Comparison of ENCODE assay signal across 2 cellular contexts in the genomic region with DNA sequence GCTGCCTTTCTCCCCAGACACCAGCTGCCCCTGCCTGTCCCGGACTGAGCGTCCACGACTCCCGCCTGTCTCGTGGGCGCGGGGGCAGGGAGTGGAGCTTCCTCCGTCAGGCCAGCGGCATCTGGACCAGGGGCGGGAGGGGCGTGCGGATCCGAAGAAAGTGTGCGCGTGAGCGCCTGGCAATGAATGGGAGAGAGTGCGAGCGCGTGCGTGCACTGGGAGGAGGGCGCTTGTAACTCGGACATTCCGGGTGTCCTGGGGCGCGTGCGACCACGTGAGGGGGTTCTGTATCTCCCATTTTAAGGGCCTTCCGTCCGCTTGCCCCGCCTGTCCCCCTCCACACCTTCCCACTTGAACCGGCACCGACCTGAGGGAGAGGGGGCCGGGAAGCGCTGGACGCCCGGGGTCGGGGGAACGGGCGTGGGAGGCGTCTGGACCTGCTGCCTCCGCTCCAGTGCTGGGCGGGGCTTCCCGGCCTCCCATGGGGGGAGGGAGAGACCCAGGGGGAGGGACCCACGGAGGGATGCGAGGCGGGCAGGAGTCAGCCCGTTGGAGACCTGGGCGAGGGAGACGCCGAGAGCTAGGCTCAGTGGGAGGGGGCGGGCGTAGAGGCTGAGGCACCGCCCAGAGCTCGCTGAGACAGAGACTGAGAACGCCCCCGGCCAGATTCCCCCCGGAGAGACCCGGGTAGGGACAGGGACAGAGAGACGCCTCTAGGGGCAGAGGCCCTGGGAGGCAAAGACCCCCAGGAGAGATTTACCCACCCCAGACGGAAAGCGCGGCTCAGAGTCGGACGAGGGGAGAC.
A peak's percentile ranks its signal among the peaks of the same experiment; 100 is the strongest.
TF ChIP-seq lines count a peak whose summit lies in the region.

A gene with protein sequence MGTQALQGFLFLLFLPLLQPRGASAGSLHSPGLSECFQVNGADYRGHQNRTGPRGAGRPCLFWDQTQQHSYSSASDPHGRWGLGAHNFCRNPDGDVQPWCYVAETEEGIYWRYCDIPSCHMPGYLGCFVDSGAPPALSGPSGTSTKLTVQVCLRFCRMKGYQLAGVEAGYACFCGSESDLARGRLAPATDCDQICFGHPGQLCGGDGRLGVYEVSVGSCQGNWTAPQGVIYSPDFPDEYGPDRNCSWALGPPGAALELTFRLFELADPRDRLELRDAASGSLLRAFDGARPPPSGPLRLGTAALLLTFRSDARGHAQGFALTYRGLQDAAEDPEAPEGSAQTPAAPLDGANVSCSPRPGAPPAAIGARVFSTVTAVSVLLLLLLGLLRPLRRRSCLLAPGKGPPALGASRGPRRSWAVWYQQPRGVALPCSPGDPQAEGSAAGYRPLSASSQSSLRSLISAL (plus strand): TSS at position 665 of the 805 bp plus-strand sequence. CDS start 246 bp downstream, outside the sequence.

TF ChIP-seq in HEK293, 187 proteins besides CTCF, POLR2A, EP300 and RAD21 (continued from another document and continues in another):
- TF ChIP-seq, protein P1, sequence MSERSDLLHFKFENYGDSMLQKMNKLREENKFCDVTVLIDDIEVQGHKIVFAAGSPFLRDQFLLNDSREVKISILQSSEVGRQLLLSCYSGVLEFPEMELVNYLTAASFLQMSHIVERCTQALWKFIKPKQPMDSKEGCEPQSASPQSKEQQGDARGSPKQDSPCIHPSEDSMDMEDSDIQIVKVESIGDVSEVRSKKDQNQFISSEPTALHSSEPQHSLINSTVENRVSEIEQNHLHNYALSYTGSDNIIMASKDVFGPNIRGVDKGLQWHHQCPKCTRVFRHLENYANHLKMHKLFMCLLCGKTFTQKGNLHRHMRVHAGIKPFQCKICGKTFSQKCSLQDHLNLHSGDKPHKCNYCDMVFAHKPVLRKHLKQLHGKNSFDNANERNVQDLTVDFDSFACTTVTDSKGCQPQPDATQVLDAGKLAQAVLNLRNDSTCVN (tag by site-specific recombination; optimal IDR thresholded peaks at IDR 0.05): peak; percentile 95
- TF ChIP-seq ZNF510 (tag by site-specific recombination; IDR thresholded peaks at IDR 0.05; ENCODE audit: insufficient replicate concordance) (no peak), ZBTB1 (tag by site-specific recombination; IDR thresholded peaks at IDR 0.05) (no peak), ZNF792 (tag by site-specific recombination; IDR thresholded peaks at IDR 0.05) (no peak), ZEB2 (tag by site-specific recombination; IDR thresholded peaks at IDR 0.05) (peak; percentile 82), ZBTB21 (tag by site-specific recombination; IDR thresholded peaks at IDR 0.05) (no peak), ZNF423 (tag by site-specific recombination; IDR thresholded peaks at IDR 0.05) (no peak; the same call in 1 of the 2 replicates)
- TF ChIP-seq, protein P2, sequence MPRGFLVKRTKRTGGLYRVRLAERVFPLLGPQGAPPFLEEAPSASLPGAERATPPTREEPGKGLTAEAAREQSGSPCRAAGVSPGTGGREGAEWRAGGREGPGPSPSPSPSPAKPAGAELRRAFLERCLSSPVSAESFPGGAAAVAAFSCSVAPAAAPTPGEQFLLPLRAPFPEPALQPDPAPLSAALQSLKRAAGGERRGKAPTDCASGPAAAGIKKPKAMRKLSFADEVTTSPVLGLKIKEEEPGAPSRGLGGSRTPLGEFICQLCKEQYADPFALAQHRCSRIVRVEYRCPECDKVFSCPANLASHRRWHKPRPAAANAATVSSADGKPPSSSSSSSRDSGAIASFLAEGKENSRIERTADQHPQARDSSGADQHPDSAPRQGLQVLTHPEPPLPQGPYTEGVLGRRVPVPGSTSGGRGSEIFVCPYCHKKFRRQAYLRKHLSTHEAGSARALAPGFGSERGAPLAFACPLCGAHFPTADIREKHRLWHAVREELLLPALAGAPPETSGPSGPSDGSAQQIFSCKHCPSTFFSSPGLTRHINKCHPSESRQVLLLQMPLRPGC (tag by site-specific recombination; IDR thresholded peaks at IDR 0.05): peak; percentile 72; the same call in 1 of the 2 replicates
- TF ChIP-seq, protein P3, sequence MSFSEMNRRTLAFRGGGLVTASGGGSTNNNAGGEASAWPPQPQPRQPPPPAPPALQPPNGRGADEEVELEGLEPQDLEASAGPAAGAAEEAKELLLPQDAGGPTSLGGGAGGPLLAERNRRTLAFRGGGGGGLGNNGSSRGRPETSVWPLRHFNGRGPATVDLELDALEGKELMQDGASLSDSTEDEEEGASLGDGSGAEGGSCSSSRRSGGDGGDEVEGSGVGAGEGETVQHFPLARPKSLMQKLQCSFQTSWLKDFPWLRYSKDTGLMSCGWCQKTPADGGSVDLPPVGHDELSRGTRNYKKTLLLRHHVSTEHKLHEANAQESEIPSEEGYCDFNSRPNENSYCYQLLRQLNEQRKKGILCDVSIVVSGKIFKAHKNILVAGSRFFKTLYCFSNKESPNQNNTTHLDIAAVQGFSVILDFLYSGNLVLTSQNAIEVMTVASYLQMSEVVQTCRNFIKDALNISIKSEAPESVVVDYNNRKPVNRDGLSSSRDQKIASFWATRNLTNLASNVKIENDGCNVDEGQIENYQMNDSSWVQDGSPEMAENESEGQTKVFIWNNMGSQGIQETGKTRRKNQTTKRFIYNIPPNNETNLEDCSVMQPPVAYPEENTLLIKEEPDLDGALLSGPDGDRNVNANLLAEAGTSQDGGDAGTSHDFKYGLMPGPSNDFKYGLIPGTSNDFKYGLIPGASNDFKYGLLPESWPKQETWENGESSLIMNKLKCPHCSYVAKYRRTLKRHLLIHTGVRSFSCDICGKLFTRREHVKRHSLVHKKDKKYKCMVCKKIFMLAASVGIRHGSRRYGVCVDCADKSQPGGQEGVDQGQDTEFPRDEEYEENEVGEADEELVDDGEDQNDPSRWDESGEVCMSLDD (tag by site-specific recombination; IDR thresholded peaks at IDR 0.05): peak; percentile 81
- TF ChIP-seq, protein P4, sequence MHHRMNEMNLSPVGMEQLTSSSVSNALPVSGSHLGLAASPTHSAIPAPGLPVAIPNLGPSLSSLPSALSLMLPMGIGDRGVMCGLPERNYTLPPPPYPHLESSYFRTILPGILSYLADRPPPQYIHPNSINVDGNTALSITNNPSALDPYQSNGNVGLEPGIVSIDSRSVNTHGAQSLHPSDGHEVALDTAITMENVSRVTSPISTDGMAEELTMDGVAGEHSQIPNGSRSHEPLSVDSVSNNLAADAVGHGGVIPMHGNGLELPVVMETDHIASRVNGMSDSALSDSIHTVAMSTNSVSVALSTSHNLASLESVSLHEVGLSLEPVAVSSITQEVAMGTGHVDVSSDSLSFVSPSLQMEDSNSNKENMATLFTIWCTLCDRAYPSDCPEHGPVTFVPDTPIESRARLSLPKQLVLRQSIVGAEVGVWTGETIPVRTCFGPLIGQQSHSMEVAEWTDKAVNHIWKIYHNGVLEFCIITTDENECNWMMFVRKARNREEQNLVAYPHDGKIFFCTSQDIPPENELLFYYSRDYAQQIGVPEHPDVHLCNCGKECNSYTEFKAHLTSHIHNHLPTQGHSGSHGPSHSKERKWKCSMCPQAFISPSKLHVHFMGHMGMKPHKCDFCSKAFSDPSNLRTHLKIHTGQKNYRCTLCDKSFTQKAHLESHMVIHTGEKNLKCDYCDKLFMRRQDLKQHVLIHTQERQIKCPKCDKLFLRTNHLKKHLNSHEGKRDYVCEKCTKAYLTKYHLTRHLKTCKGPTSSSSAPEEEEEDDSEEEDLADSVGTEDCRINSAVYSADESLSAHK (tag by site-specific recombination; IDR thresholded peaks at IDR 0.05): no peak

TF ChIP-seq in K562, 482 proteins besides CTCF, POLR2A, EP300 and RAD21 (continued from another document and continues in another):
- TF ChIP-seq, protein P5, sequence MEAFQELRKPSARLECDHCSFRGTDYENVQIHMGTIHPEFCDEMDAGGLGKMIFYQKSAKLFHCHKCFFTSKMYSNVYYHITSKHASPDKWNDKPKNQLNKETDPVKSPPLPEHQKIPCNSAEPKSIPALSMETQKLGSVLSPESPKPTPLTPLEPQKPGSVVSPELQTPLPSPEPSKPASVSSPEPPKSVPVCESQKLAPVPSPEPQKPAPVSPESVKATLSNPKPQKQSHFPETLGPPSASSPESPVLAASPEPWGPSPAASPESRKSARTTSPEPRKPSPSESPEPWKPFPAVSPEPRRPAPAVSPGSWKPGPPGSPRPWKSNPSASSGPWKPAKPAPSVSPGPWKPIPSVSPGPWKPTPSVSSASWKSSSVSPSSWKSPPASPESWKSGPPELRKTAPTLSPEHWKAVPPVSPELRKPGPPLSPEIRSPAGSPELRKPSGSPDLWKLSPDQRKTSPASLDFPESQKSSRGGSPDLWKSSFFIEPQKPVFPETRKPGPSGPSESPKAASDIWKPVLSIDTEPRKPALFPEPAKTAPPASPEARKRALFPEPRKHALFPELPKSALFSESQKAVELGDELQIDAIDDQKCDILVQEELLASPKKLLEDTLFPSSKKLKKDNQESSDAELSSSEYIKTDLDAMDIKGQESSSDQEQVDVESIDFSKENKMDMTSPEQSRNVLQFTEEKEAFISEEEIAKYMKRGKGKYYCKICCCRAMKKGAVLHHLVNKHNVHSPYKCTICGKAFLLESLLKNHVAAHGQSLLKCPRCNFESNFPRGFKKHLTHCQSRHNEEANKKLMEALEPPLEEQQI (IDR thresholded peaks at IDR 0.05): no peak
- TF ChIP-seq ZNF41 (CRISPR knock-in tag; conservative IDR thresholded peaks at IDR 0.05): no peak
- TF ChIP-seq, protein P6, sequence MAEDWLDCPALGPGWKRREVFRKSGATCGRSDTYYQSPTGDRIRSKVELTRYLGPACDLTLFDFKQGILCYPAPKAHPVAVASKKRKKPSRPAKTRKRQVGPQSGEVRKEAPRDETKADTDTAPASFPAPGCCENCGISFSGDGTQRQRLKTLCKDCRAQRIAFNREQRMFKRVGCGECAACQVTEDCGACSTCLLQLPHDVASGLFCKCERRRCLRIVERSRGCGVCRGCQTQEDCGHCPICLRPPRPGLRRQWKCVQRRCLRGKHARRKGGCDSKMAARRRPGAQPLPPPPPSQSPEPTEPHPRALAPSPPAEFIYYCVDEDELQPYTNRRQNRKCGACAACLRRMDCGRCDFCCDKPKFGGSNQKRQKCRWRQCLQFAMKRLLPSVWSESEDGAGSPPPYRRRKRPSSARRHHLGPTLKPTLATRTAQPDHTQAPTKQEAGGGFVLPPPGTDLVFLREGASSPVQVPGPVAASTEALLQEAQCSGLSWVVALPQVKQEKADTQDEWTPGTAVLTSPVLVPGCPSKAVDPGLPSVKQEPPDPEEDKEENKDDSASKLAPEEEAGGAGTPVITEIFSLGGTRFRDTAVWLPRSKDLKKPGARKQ (CRISPR knock-in tag; IDR thresholded peaks at IDR 0.05): no peak
- TF ChIP-seq, protein P7, sequence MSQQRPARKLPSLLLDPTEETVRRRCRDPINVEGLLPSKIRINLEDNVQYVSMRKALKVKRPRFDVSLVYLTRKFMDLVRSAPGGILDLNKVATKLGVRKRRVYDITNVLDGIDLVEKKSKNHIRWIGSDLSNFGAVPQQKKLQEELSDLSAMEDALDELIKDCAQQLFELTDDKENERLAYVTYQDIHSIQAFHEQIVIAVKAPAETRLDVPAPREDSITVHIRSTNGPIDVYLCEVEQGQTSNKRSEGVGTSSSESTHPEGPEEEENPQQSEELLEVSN (IDR thresholded peaks at IDR 0.05; ENCODE audit: borderline replicate concordance in 1 of 2, extremely low read depth in 1 of 2, insufficient read depth in 1 of 2, insufficient read length in 1 of 2, low read depth in 1 of 2, low read length in 1 of 2, poor library complexity in 1 of 2, severe bottlenecking in 1 of 2): peak; percentile 47 to 61
- TF ChIP-seq, protein P8, sequence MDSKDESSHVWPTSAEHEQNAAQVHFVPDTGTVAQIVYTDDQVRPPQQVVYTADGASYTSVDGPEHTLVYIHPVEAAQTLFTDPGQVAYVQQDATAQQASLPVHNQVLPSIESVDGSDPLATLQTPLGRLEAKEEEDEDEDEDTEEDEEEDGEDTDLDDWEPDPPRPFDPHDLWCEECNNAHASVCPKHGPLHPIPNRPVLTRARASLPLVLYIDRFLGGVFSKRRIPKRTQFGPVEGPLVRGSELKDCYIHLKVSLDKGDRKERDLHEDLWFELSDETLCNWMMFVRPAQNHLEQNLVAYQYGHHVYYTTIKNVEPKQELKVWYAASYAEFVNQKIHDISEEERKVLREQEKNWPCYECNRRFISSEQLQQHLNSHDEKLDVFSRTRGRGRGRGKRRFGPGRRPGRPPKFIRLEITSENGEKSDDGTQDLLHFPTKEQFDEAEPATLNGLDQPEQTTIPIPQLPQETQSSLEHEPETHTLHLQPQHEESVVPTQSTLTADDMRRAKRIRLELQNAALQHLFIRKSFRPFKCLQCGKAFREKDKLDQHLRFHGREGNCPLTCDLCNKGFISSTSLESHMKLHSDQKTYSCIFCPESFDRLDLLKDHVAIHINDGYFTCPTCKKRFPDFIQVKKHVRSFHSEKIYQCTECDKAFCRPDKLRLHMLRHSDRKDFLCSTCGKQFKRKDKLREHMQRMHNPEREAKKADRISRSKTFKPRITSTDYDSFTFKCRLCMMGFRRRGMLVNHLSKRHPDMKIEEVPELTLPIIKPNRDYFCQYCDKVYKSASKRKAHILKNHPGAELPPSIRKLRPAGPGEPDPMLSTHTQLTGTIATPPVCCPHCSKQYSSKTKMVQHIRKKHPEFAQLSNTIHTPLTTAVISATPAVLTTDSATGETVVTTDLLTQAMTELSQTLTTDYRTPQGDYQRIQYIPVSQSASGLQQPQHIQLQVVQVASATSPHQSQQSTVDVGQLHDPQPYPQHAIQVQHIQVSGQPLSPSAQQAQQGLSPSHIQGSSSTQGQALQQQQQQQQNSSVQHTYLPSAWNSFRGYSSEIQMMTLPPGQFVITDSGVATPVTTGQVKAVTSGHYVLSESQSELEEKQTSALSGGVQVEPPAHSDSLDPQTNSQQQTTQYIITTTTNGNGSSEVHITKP (IDR thresholded peaks at IDR 0.05; ENCODE audit: partially characterized antibody): peak; percentile 75
- TF ChIP-seq, protein P9, sequence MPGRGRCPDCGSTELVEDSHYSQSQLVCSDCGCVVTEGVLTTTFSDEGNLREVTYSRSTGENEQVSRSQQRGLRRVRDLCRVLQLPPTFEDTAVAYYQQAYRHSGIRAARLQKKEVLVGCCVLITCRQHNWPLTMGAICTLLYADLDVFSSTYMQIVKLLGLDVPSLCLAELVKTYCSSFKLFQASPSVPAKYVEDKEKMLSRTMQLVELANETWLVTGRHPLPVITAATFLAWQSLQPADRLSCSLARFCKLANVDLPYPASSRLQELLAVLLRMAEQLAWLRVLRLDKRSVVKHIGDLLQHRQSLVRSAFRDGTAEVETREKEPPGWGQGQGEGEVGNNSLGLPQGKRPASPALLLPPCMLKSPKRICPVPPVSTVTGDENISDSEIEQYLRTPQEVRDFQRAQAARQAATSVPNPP (IDR thresholded peaks at IDR 0.05; ENCODE audit: borderline replicate concordance, insufficient read depth, insufficient read length): no peak
- TF ChIP-seq FOXJ2 (tag; IDR thresholded peaks at IDR 0.05): no peak
- peak; percentile 73 for TF ChIP-seq POLR2G (IDR thresholded peaks at IDR 0.05; ENCODE audit: low read depth, low read length)
- TF ChIP-seq GABPB2 (CRISPR knock-in tag; conservative IDR thresholded peaks at IDR 0.05): no peak
- no peak for TF ChIP-seq HOXB6 (CRISPR knock-in tag; IDR thresholded peaks at IDR 0.05; ENCODE audit: borderline replicate concordance)
- no peak for TF ChIP-seq CAMTA2 (CRISPR knock-in tag; conservative IDR thresholded peaks at IDR 0.05)
- TF ChIP-seq ZBTB1 (CRISPR knock-in tag; IDR thresholded peaks at IDR 0.05; ENCODE audit: borderline replicate concordance, low read depth): no peak
- no peak for TF ChIP-seq ZNF408 (CRISPR knock-in tag; IDR thresholded peaks at IDR 0.05; ENCODE audit: low read depth)
- TF ChIP-seq IFI16 (CRISPR knock-in tag; IDR thresholded peaks at IDR 0.05): no peak
- no peak for TF ChIP-seq ETV6 (IDR thresholded peaks at IDR 0.05; ENCODE audit: borderline replicate concordance in 1 of 2, low read depth in 2 of 2, low read length in 1 of 2)
- TF ChIP-seq ETV6 (CRISPR knock-in tag; IDR thresholded peaks at IDR 0.05; ENCODE audit: borderline replicate concordance): no peak
- no peak for TF ChIP-seq ILK (tag; IDR thresholded peaks at IDR 0.05; ENCODE audit: borderline replicate concordance, low read depth)
- TF ChIP-seq ZNF830 (CRISPR knock-in tag; IDR thresholded peaks at IDR 0.05): no peak
